In genomic region chr10:22615819-22616499, GRCh38 we compare ENCODE assay signal across 8 cellular contexts.
DNase-seq lines count a peak whose midpoint lies in the region; ATAC-seq lines count a peak whose summit lies in the region.

No MANE protein-coding gene starts in this region.

- DNase-seq in activated gamma-delta T cell treated with anti-CD3 and anti-CD28 coated beads, Interleukin-2, amount 50 U/mL, for 16 hours (ENCODE audit: low read depth), result peak; percentile 37
- DNase-seq in activated gamma-delta T cell (lab: John Stamatoyannopoulos, UW) (no peak), NCI-H2227 treated with DMSO at 0.1 percent for 48 hours (lab: John Stamatoyannopoulos, UW) (peak; percentile 33), hypothalamus (lab: John Stamatoyannopoulos, UW) (peak in 47 of 51 donors; percentile 31 to 94 (median 78)), substantia nigra (lab: John Stamatoyannopoulos, UW) (peak; percentile 56 to 95 (median 85)), NK-92 (lab: John Stamatoyannopoulos, UW; ENCODE audit: unreplicated experiment) (no peak)
- peak; percentile 30 for DNase-seq in activated T-helper 9 cell treated with anti-CD3 and anti-CD28 coated beads, Interleukin-2, amount 50 U/mL, for 16 hours (ENCODE audit: low read depth)

- ATAC-seq in HG02623 (IDR thresholded peaks at IDR 0.05; ENCODE audit: unreplicated experiment), result peak; percentile 67

- peak overlapping the region; percentile 95 for H3K27ac ChIP-seq in substantia nigra (ENCODE audit: low read depth, low read length, poor library complexity, severe bottlenecking)

Comparison
In these comparisons a context has a peak if more than half of its experiments do, and no peak if none do; other contexts are left out.
1. DNase-seq: peak in activated gamma-delta T cell treated with anti-CD3 and anti-CD28 coated beads, Interleukin-2, amount 50 U/mL, for 16 hours (single experiment), NCI-H2227 treated with DMSO at 0.1 percent for 48 hours (single experiment), activated T-helper 9 cell treated with anti-CD3 and anti-CD28 coated beads, Interleukin-2, amount 50 U/mL, for 16 hours (single experiment), hypothalamus (47 of 51) and substantia nigra (49 of 49); none in activated gamma-delta T cell (single experiment) and NK-92 (single experiment).